ENCODE assay signal across 18 cellular contexts in the genomic region with DNA sequence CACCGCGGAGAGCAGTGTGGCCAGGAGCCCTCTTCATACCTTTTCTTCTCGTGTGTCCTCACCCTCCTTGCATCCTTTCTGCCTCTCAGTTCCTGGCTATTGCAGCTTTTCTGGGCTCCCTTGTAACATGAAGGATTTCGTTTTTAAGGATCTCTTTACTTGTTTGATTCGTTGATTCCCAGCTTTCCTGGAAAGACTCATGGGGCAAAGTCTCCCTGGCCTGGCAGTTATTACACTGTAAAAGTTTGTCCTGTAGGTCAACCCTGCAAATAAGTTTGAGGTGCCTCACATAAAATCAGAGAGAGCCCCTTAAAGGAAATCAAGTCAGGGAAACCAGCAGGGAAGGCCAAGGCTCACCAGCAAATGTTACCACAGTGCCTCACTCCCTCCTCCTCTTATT.
DNase-seq lines count a peak whose midpoint lies in the region; ATAC-seq and TF ChIP-seq lines count a peak whose summit lies in the region.
"Had no signal": no experiment of that assay in that cellular context is flagged by ENCODE, and none has a peak within 500 bp of the region (broad histone marks: within the 10 kb centered on the region; RNA-seq: fewer than 3 reads in every experiment).

No MANE protein-coding gene starts in this region.

- H2BK120ac ChIP-seq in H9 (ENCODE audit: low read depth, low read length, poor library complexity, severe bottlenecking), result no peak overlapping the region

- H2AFZ ChIP-seq in H9 (ENCODE audit: low read length), result no peak overlapping the region
- H2AFZ ChIP-seq: GM23338 had no signal

- H3K27me3 ChIP-seq in right lobe of liver, result no peaks in the 10 kb centered on the region
- no peaks in the 10 kb centered on the region for H3K27me3 ChIP-seq in transverse colon
- H3K27me3 ChIP-seq in H9 (ENCODE audit: insufficient read depth, low read length), result no peaks in the 10 kb centered on the region

- ATAC-seq in left lobe of liver, result peak; percentile 62
- peak; percentile 43 to 63 (median 52) for ATAC-seq in right lobe of liver
- ATAC-seq: GM23338 had no signal

- H3K14ac ChIP-seq in H9 (ENCODE audit: insufficient read depth, low read length), result no peak overlapping the region

- intact Hi-C loops in right lobe of liver (cut with DNase I) (loop anchor here in 1 of 2 donors (10.0 kb wide), 1 partner anchor 166 kb away; no protein-coding TSS in a partner anchor), transverse colon (cut with DNase I; ENCODE audit: low total_unique reads) (no loop called here)

- CTCF ChIA-PET in activated CD4-positive, alpha-beta memory T cell treated with anti-CD3 and anti-CD28 coated beads, Interleukin-2, amount 10 ng/mL, durations not matched to agents 7 days and 5 days (lab: Charles Lee), result interaction anchor here (1.0 kb wide), 1 partner anchor 12 kb away, joined by 3 read pairs; no protein-coding TSS in a partner anchor

- no peak overlapping the region for H3K56ac ChIP-seq in H9 (ENCODE audit: insufficient read length, low read depth, low read length)

- H2BK15ac ChIP-seq in H9 (ENCODE audit: low read depth, low read length), result no peak overlapping the region

- H3K9me3 Mint-ChIP-seq in H9, result no peaks in the 10 kb centered on the region
- no peaks in the 10 kb centered on the region for H3K9me3 Mint-ChIP-seq in activated CD4-positive, alpha-beta memory T cell treated with anti-CD3 and anti-CD28 coated beads, Interleukin-2, amount 10 ng/mL, durations not matched to agents 7 days and 5 days
- H3K9me3 Mint-ChIP-seq: GM23338 had no signal

- H4K20me1 ChIP-seq in H9 (ENCODE audit: control insufficient read depth, insufficient read depth, insufficient read length), result no peaks in the 10 kb centered on the region

- H4K5ac ChIP-seq in H9 (ENCODE audit: insufficient read length, low read depth, low read length), result no peak overlapping the region

- H2BK12ac ChIP-seq in H9 (ENCODE audit: insufficient read length, low read depth, low read length), result no peak overlapping the region

- H2BK20ac ChIP-seq in H9 (ENCODE audit: low read depth, low read length, poor library complexity, severe bottlenecking), result no peak overlapping the region

- no peak overlapping the region for H3K23ac ChIP-seq in H9 (ENCODE audit: insufficient read length, low read depth, low read length)

- no peak overlapping the region for H3K27ac Mint-ChIP-seq in H9
- H3K27ac Mint-ChIP-seq in activated CD4-positive, alpha-beta memory T cell treated with anti-CD3 and anti-CD28 coated beads, Interleukin-2, amount 10 ng/mL, durations not matched to agents 7 days and 5 days, result no peak overlapping the region
- H3K27ac Mint-ChIP-seq: CD4-positive, alpha-beta memory T cell; GM23338; HFFc6 had no signal

- POLR2A ChIA-PET in activated CD4-positive, alpha-beta memory T cell treated with anti-CD3 and anti-CD28 coated beads, Interleukin-2, amount 10 ng/mL, durations not matched to agents 7 days and 5 days (lab: Charles Lee), result no interaction called here

- TF ChIP-seq EP300 in transverse colon (IDR thresholded peaks at IDR 0.05; ENCODE audit: low read depth), result no peak

- H3K4me1 Mint-ChIP-seq in H9, result peaks cover 2 to 5% of the 10 kb centered on the region in 2 experiments; a peak in 2 of 4 replicates
- no peaks in the 10 kb centered on the region for H3K4me1 Mint-ChIP-seq in activated CD4-positive, alpha-beta memory T cell treated with anti-CD3 and anti-CD28 coated beads, Interleukin-2, amount 10 ng/mL, durations not matched to agents 7 days and 5 days
- H3K4me1 Mint-ChIP-seq: CD4-positive, alpha-beta memory T cell had no signal

- H3K4me2 ChIP-seq in H9 (ENCODE audit: insufficient read depth, insufficient read length, low read length), result no peak overlapping the region
- H3K4me2 ChIP-seq: GM23338 had no signal

- no peak overlapping the region for H3K4ac ChIP-seq in H9 (ENCODE audit: low read depth, low read length)

- no peak overlapping the region for H2AK5ac ChIP-seq in H9 (ENCODE audit: insufficient read length, low read length)

- peak overlapping the region; percentile 31 to 96 (median 67) for H3K27ac ChIP-seq in right lobe of liver
- no peak overlapping the region for H3K27ac ChIP-seq in transverse colon
- no peak overlapping the region for H3K27ac ChIP-seq in H9 (ENCODE audit: insufficient read length, low read depth, low read length)

- no peak overlapping the region for H2BK5ac ChIP-seq in H9 (ENCODE audit: insufficient read length, low read length)

- TF ChIP-seq POLR2A in right lobe of liver (IDR thresholded peaks at IDR 0.05), result no peak
- TF ChIP-seq POLR2A in transverse colon (IDR thresholded peaks at IDR 0.05), result no peak

- 15% methylated on average over 5 of the region's 5 CpGs for WGBS in right lobe of liver (ENCODE audit: insufficient coverage, low coverage, low lambda C conversion rate, missing lambda C conversion rate)
- 41 to 58% methylated on average over 3 to 5 of the region's 5 CpGs for WGBS in transverse colon (ENCODE audit: low coverage in 1 of 2), 2 donors
- no CpG with 5 or more reads among the region's 5 CpGs for WGBS in H9 (ENCODE audit: extremely low coverage, insufficient read length, low lambda C conversion rate)

- DNase-seq in islet precursor cell, result peak; percentile 28
- DNase-seq in left lobe of liver (ENCODE audit: low spot score), result peak; percentile 58
- peak in 1 of 3 donors; percentile 62 for DNase-seq in right lobe of liver
- DNase-seq in transverse colon, result peak; percentile 18
- DNase-seq in activated T-cell treated with anti-CD3 and anti-CD28 coated beads, Interleukin-2, amount 50 U/mL, for 48 hours, result no peak
- no peak for DNase-seq in H9
- DNase-seq in HUDEP-2 (lab: John Stamatoyannopoulos, UW; ENCODE audit: unreplicated experiment in 76 of 76), result no peak
- DNase-seq in activated CD4-positive, alpha-beta memory T cell treated with anti-CD3 and anti-CD28 coated beads, Interleukin-2, amount 10 ng/mL, durations not matched to agents 7 days and 5 days, result no peak
- DNase-seq: C1 segment of cervical spinal cord; Calu3; CD4-positive, alpha-beta memory T cell; COR-L47; DMS53; DMS79 treated with DMSO at 0.1 percent for 48 hours; GF-D8; HFFc6 had no signal

- no peak overlapping the region for H4K91ac ChIP-seq in H9 (ENCODE audit: insufficient read length, low read depth, low read length)

- no peaks in the 10 kb centered on the region for H3K23me2 ChIP-seq in H9 (ENCODE audit: insufficient read length, low read depth, low read length, poor library complexity, severe bottlenecking)

- no peak overlapping the region for H3K9ac ChIP-seq in H9 (ENCODE audit: extremely low read depth, insufficient read length, low read length)

- H3K4me1 ChIP-seq in right lobe of liver (peaks cover 0 to 51% (median 14%) of the 10 kb centered on the region in 4 donors), transverse colon (peaks cover 0 to 14% (median 3%) of the 10 kb centered on the region in 4 donors), H9 (ENCODE audit: insufficient read depth, low read length) (no peaks in the 10 kb centered on the region)
- H3K4me1 ChIP-seq: HAP-1 had no signal

- no peak overlapping the region for H4K8ac ChIP-seq in H9 (replicated peaks; ENCODE audit: insufficient read length, low read depth, low read length)

- H3K4me3 ChIP-seq in right lobe of liver, result peak overlapping the region in 2 of 3 donors; percentile 37 to 45
- H3K4me3 ChIP-seq in transverse colon, result no peak overlapping the region
- H3K4me3 ChIP-seq: GM23338, HAP-1 had no signal

- H3K9me3 ChIP-seq in right lobe of liver, result no peaks in the 10 kb centered on the region
- H3K9me3 ChIP-seq in transverse colon, result no peaks in the 10 kb centered on the region
- no peaks in the 10 kb centered on the region for H3K9me3 ChIP-seq in H9 (ENCODE audit: control insufficient read depth, low read depth, low read length)
- H3K9me3 ChIP-seq: HAP-1 had no signal

- H3K27me3 Mint-ChIP-seq in H9 (ENCODE audit: low read depth), result no peaks in the 10 kb centered on the region
- H3K27me3 Mint-ChIP-seq in activated CD4-positive, alpha-beta memory T cell treated with anti-CD3 and anti-CD28 coated beads, Interleukin-2, amount 10 ng/mL, durations not matched to agents 7 days and 5 days, result no peaks in the 10 kb centered on the region

- no peak overlapping the region for H3T11ph ChIP-seq in H9 (ENCODE audit: low read length)

- H3K18ac ChIP-seq in H9 (ENCODE audit: insufficient read length, low read depth, low read length), result no peak overlapping the region

- no peak for TF ChIP-seq CTCF in right lobe of liver (IDR thresholded peaks at IDR 0.05)
- TF ChIP-seq CTCF in transverse colon (IDR thresholded peaks at IDR 0.05), result no peak
- TF ChIP-seq CTCF in H9 (conservative IDR thresholded peaks at IDR 0.05), result no peak

- in situ Hi-C loops in transverse colon (cut with MboI; ENCODE audit: low pct_ligation_motif_present in 1 of 4, low pct_unique_long_range_greater_than_20kb in 1 of 4, low sequenced_read_pairs in 3 of 4), result no loop called here

- H3K36me3 ChIP-seq in right lobe of liver (no peaks in the 10 kb centered on the region), transverse colon (no peaks in the 10 kb centered on the region)
- H3K36me3 ChIP-seq: HAP-1 had no signal

- H3K79me2 ChIP-seq in H9 (ENCODE audit: insufficient read depth, low read length), result no peaks in the 10 kb centered on the region

- H3K79me1 ChIP-seq in H9 (ENCODE audit: insufficient read depth, low read depth, low read length, poor library complexity, severe bottlenecking), result no peaks in the 10 kb centered on the region

- no peak overlapping the region for H3K4me3 Mint-ChIP-seq in H9
- H3K4me3 Mint-ChIP-seq in activated CD4-positive, alpha-beta memory T cell treated with anti-CD3 and anti-CD28 coated beads, Interleukin-2, amount 10 ng/mL, durations not matched to agents 7 days and 5 days, result no peak overlapping the region
- H3K4me3 Mint-ChIP-seq: CD4-positive, alpha-beta memory T cell; GM23338; HFFc6 had no signal

- H3K36me3 Mint-ChIP-seq in H9 (ENCODE audit: insufficient read depth in 1 of 3, low read depth in 3 of 3), result no peaks in the 10 kb centered on the region
- H3K36me3 Mint-ChIP-seq in activated CD4-positive, alpha-beta memory T cell treated with anti-CD3 and anti-CD28 coated beads, Interleukin-2, amount 10 ng/mL, durations not matched to agents 7 days and 5 days (ENCODE audit: low read depth), result no peaks in the 10 kb centered on the region

Comparison
In these comparisons a context has a peak if more than half of its experiments do, and no peak if none do; other contexts are left out.
1. DNase-seq: peak in islet precursor cell (single experiment), left lobe of liver (single experiment) and transverse colon (single experiment); none in activated T-cell treated with anti-CD3 and anti-CD28 coated beads, Interleukin-2, amount 50 U/mL, for 48 hours (0 of 2), H9 (single experiment), HUDEP-2 (0 of 76) and activated CD4-positive, alpha-beta memory T cell treated with anti-CD3 and anti-CD28 coated beads, Interleukin-2, amount 10 ng/mL, durations not matched to agents 7 days and 5 days (single experiment).
2. H3K27ac ChIP-seq: peak in right lobe of liver (3 of 3); none in transverse colon (0 of 4) and H9 (single experiment).
3. H3K4me3 ChIP-seq: peak in right lobe of liver (2 of 3); none in transverse colon (0 of 4).